Comparison of ENCODE assay signal across 8 cellular contexts in the genomic region with DNA sequence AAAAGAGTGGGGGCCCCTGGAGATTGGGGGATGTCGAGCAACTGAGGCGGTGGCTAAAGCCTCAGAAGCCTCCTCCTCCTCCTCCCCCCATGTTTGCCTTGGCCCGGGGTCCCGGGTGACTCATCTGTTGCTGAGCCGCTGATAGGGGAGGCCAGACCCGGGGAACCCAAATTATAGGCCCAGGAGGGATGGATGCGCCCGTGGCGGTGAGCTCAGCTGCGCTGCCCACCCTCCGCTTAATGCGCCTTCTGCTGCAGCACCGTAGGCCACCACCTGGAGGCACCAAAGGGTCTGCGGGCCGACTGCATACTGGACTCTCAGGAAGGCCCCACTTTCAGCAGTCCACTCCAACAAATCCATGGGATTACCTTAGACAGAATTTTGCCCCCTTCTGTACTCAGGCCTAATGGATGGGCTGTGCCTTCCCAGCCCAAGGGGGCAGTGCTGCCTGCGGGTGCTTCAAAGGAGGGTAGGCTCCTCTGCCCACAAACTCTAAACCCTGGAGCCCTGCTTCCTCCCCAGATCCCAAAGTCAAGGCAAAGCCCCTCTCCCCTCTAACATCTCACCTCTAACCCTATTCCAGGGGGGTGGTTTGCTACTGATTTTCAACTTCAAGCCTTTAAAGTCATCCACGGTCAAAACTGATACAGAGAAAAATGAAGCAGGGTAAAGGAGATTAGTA. TPM values are rescaled to one million over a fixed set of nuclear protein-coding genes. Genes with fewer than 3 reads are reported as not detected.
DNase-seq lines count a peak whose midpoint lies in the region; ATAC-seq and TF ChIP-seq lines count a peak whose summit lies in the region.

No MANE protein-coding gene starts in this region.

- no peak overlapping the region for H3K23ac ChIP-seq in mesendoderm (ENCODE audit: low read length)

- H3K79me2 ChIP-seq in mesendoderm (ENCODE audit: control insufficient read depth, insufficient read depth, low read length) = no peaks in the 10 kb centered on the region

- H2BK120ac ChIP-seq in mesendoderm (ENCODE audit: low read depth, low read length) = no peak overlapping the region

- no peak overlapping the region for H2AK5ac ChIP-seq in mesendoderm (ENCODE audit: low read length)

- peaks cover 51 to 100% (median 83%) of the 10 kb centered on the region in 3 donors for H3K27me3 ChIP-seq in sigmoid colon
- H3K27me3 ChIP-seq in mesendoderm (ENCODE audit: insufficient read depth, low read length, poor library complexity) = peaks cover 73% of the 10 kb centered on the region

- H3K9ac ChIP-seq in mesendoderm (ENCODE audit: low read length) = no peak overlapping the region

- no peak overlapping the region for H3K4me2 ChIP-seq in mesendoderm (ENCODE audit: low read length)

- H3K4me3 ChIP-seq in fibroblast of villous mesenchyme (ENCODE audit: low read depth, low read length) = no peak overlapping the region
- no peak overlapping the region for H3K4me3 ChIP-seq in sigmoid colon
- no peak overlapping the region for H3K4me3 ChIP-seq in mesendoderm (ENCODE audit: low read length)

- H4K8ac ChIP-seq in mesendoderm (ENCODE audit: low read depth, low read length) = no peak overlapping the region

- no peak overlapping the region for H3K4ac ChIP-seq in mesendoderm (ENCODE audit: low read depth, low read length)

- TF ChIP-seq POLR2A in sigmoid colon (IDR thresholded peaks at IDR 0.05) = no peak

- no peaks in the 10 kb centered on the region for H3K79me1 ChIP-seq in mesendoderm (ENCODE audit: low read length)

- no peaks in the 10 kb centered on the region for H3K36me3 ChIP-seq in sigmoid colon
- H3K36me3 ChIP-seq in mesendoderm (ENCODE audit: control insufficient read depth, insufficient read depth, low read length) = no peaks in the 10 kb centered on the region

- TF ChIP-seq EP300 in sigmoid colon (IDR thresholded peaks at IDR 0.05) = no peak

- peak overlapping the region in 1 of 4 donors; percentile 54 for H3K27ac ChIP-seq in sigmoid colon
- H3K27ac ChIP-seq in mesendoderm (ENCODE audit: low read depth, low read length) = no peak overlapping the region

- H3K4me1 ChIP-seq in sigmoid colon (peaks cover 0 to 45% (median 40%) of the 10 kb centered on the region in 4 donors), mesendoderm (ENCODE audit: control insufficient read depth, low read depth, low read length) (no peaks in the 10 kb centered on the region)

- no peak overlapping the region for H2BK5ac ChIP-seq in mesendoderm (ENCODE audit: low read length)

- TF ChIP-seq CTCF in GM10266 (IDR thresholded peaks at IDR 0.05; ENCODE audit: control insufficient read depth, insufficient read depth, low read depth, missing control alignments) (peak; percentile 63), fibroblast of villous mesenchyme (IDR thresholded peaks at IDR 0.05; ENCODE audit: insufficient read depth, low read depth, low read length) (peak; percentile 42), sigmoid colon (IDR thresholded peaks at IDR 0.05) (peak in 3 of 4 experiments; percentile 25 to 48 (median 25))

- no peak overlapping the region for H4K5ac ChIP-seq in mesendoderm (ENCODE audit: low read length)

- H3K9me3 ChIP-seq in sigmoid colon = no peaks in the 10 kb centered on the region

- H3K18ac ChIP-seq in mesendoderm (ENCODE audit: low read length) = no peak overlapping the region

- H2BK15ac ChIP-seq in mesendoderm (replicated peaks; ENCODE audit: low read depth) = no peak overlapping the region

- no peak overlapping the region for H3K56ac ChIP-seq in mesendoderm (ENCODE audit: low read length)

- intact Hi-C loops in sigmoid colon (cut with DNase I) = no loop called here

- DNase-seq in GM10266 (ENCODE audit: extremely low spot score) (peak; percentile 67), fibroblast of villous mesenchyme (ENCODE audit: low read depth) (no peak), sigmoid colon (peak; percentile 72), mesendoderm (no peak), NCI-H226 (no peak), NCI-H1694 treated with DMSO at 0.1 percent for 48 hours (lab: John Stamatoyannopoulos, UW) (no peak)
- peak; percentile 57 for DNase-seq in activated CD4-positive, alpha-beta T cell treated with anti-CD3 and anti-CD28 coated beads for 48 hours

- 15 to 19% methylated on average over 17 of the region's 17 CpGs for WGBS in sigmoid colon, 2 donors
- no CpG with 5 or more reads among the region's 17 CpGs for WGBS in mesendoderm (ENCODE audit: extremely low coverage, insufficient coverage, low lambda C conversion rate)

- no peak for ATAC-seq in GM19023 (IDR thresholded peaks at IDR 0.05; ENCODE audit: unreplicated experiment)

RNA-seq across cellular contexts. Expression of gene WNT10B, which starts 2.6 kb away (rescaled TPM):
- total RNA-seq in fibroblast of villous mesenchyme (not detected in 2 replicates), sigmoid colon (under 1 TPM in 3 of 4 donors, not detected in 1; 0.28 to 0.49 (median 0.36) TPM)
- 1 to 10 TPM in 1 of 3 donors, not detected in 2; 1.0 TPM for polyA plus RNA-seq in sigmoid colon
- polyA plus RNA-seq in mesendoderm (2013, experiment 1 of 2) = 0.11 TPM
- 0.18 TPM for polyA plus RNA-seq in mesendoderm (2013, experiment 2 of 2)

RNA-seq across cellular contexts. Expression of gene WNT1, which starts 4.0 kb away (rescaled TPM):
- total RNA-seq in fibroblast of villous mesenchyme (not detected in 2 replicates), sigmoid colon (not detected)
- under 1 TPM in 1 of 3 donors, not detected in 2; 0.10 TPM for polyA plus RNA-seq in sigmoid colon
- not detected for polyA plus RNA-seq in mesendoderm (2013, experiment 1 of 2)
- not detected for polyA plus RNA-seq in mesendoderm (2013, experiment 2 of 2)

RNA-seq across cellular contexts. Expression of gene ARF3, which starts 16.8 kb away (rescaled TPM):
- 49.3 and 68.2 TPM in 2 replicates for total RNA-seq in fibroblast of villous mesenchyme
- total RNA-seq in sigmoid colon = 10 to 100 TPM; 37.9 to 61.0 (median 49.3) TPM
- 100 to 1,000 TPM in 2 of 3 donors, 10 to 100 TPM in 1; 87.7 to 161 (median 132) TPM for polyA plus RNA-seq in sigmoid colon
- polyA plus RNA-seq in mesendoderm (2013, experiment 1 of 2) = 106 TPM
- 110 TPM for polyA plus RNA-seq in mesendoderm (2013, experiment 2 of 2)

RNA-seq across cellular contexts. Expression of gene DDN, which starts 25.0 kb away (rescaled TPM):
- total RNA-seq in fibroblast of villous mesenchyme (under 0.01 and 0.32 TPM in 2 replicates), sigmoid colon (under 1 TPM in 1 of 4 donors, not detected in 3; 0.14 TPM)
- under 1 TPM in 2 of 3 donors, not detected in 1; 0.60 to 0.69 TPM for polyA plus RNA-seq in sigmoid colon
- polyA plus RNA-seq in mesendoderm (2013, experiment 1 of 2) = 0.04 TPM
- polyA plus RNA-seq in mesendoderm (2013, experiment 2 of 2) = 0.06 TPM

RNA-seq across cellular contexts. Expression of gene PRKAG1, which starts 44.4 kb away (rescaled TPM):
- total RNA-seq in fibroblast of villous mesenchyme (61.2 and 62.2 TPM in 2 replicates), sigmoid colon (10 to 100 TPM; 49.6 to 71.3 (median 60.0) TPM)
- 10 to 100 TPM; 48.6 to 71.2 (median 61.3) TPM for polyA plus RNA-seq in sigmoid colon
- 25.8 TPM for polyA plus RNA-seq in mesendoderm (2013, experiment 1 of 2)
- polyA plus RNA-seq in mesendoderm (2013, experiment 2 of 2) = 25.6 TPM

Comparison
In these comparisons a context has a peak if more than half of its experiments do, and no peak if none do; other contexts are left out.
1. DNase-seq: peak in GM10266 (single experiment), activated CD4-positive, alpha-beta T cell treated with anti-CD3 and anti-CD28 coated beads for 48 hours (single experiment) and sigmoid colon (single experiment); none in fibroblast of villous mesenchyme (single experiment), mesendoderm (single experiment), NCI-H226 (single experiment) and NCI-H1694 treated with DMSO at 0.1 percent for 48 hours (single experiment).
2. Peak in every context shown above with its lines, with median percentiles within 50 percentile points of each other: CTCF ChIP-seq.